8 cellular contexts compared by ENCODE assay signal in genomic region chrX:118496763-118497079, GRCh38. TPM values are rescaled to one million over a fixed set of nuclear protein-coding genes. Genes with fewer than 3 reads are reported as not detected.
A peak's percentile ranks its signal among the peaks of the same experiment; 100 is the strongest.
DNase-seq lines count a peak whose midpoint lies in the region; ATAC-seq, FAIRE-seq and TF ChIP-seq lines count a peak whose summit lies in the region.

No MANE protein-coding gene starts in this region.

- H3K9ac ChIP-seq in HUES64 (ENCODE audit: low read depth, low read length) (peak overlapping the region; percentile 47; the same call in 1 of the 2 replicates), mucosa of rectum (ENCODE audit: low read depth in 1 of 2, low read length in 2 of 2) (peak overlapping the region; percentile 47 to 60)

- H3K9me3 ChIP-seq in HUES64 (ENCODE audit: insufficient read depth, low read depth, low read length) = no peaks in the 10 kb centered on the region
- H3K9me3 ChIP-seq in mucosa of rectum (ENCODE audit: control insufficient read depth in 2 of 2, low read length in 2 of 2) = no peaks in the 10 kb centered on the region

- FAIRE-seq in HTR-8/SVneo (lab: Jason Lieb, UNC) = no peak

- H3K4me3 ChIP-seq in AG04449 (ENCODE audit: low read depth, low read length) (peak overlapping the region; percentile 70), HUES64 (ENCODE audit: low read length) (peak overlapping the region; percentile 64), cardiac fibroblast (replicated peaks in 1 of 2; ENCODE audit: low read depth in 2 of 2, low read length in 2 of 2) (peak overlapping the region; percentile 70 to 75), mucosa of rectum (ENCODE audit: low read length in 2 of 2) (peak overlapping the region; percentile 60 to 77)

- H3K27ac ChIP-seq in HUES64 (ENCODE audit: low read depth, low read length) (no peak overlapping the region), mucosa of rectum (ENCODE audit: low read depth in 2 of 2, low read length in 2 of 2) (peak overlapping the region in 1 of 2 donors; percentile 76)

- CTCF ChIA-PET in AG04449 (lab: Yijun Ruan, JAX) (interaction anchor here (0.7 kb wide), 1 partner anchor 106 kb away, joined by 4 read pairs; no protein-coding TSS in a partner anchor), HEK293T (lab: Yijun Ruan, JAX) (interaction anchor here (1.2 kb wide), 1 partner anchor 105 kb away, joined by 3 read pairs; no protein-coding TSS in a partner anchor)

- H3K4me1 ChIP-seq in HUES64 (ENCODE audit: insufficient read depth, low read length) = peaks cover 33% of the 10 kb centered on the region
- peaks cover 0 to 3% of the 10 kb centered on the region in 2 donors for H3K4me1 ChIP-seq in mucosa of rectum (ENCODE audit: control insufficient read depth in 2 of 2, insufficient read depth in 2 of 2, low read length in 2 of 2)

- peaks cover 24% of the 10 kb centered on the region for H3K27me3 ChIP-seq in HUES64 (ENCODE audit: insufficient read depth, low read length)
- H3K27me3 ChIP-seq in mucosa of rectum (ENCODE audit: control insufficient read depth in 2 of 2, insufficient read depth in 2 of 2, low read length in 2 of 2) = peaks cover 0 to 2% of the 10 kb centered on the region in 2 donors

- H3K36me3 ChIP-seq in HUES64 (ENCODE audit: insufficient read depth, low read length) (no peaks in the 10 kb centered on the region), mucosa of rectum (ENCODE audit: control insufficient read depth in 2 of 2, insufficient read depth in 2 of 2, low read length in 2 of 2) (no peaks in the 10 kb centered on the region)

- no peak for DNase-seq in AG04449 (ENCODE audit: low read depth, low spot score)
- peak in 1 of 2 donors; percentile 6 for DNase-seq in cardiac fibroblast (ENCODE audit: low read depth in 2 of 2)
- DNase-seq in GM03348 (ENCODE audit: low spot score) = no peak
- no peak for DNase-seq in HTR-8/SVneo (ENCODE audit: insufficient read length, low spot score)
- DNase-seq in HEK293T (ENCODE audit: extremely low spot score) = no peak

- no peak for TF ChIP-seq CTCF in AG04449 (IDR thresholded peaks at IDR 0.05; ENCODE audit: insufficient read depth, low read length, missing control alignments)
- no peak for TF ChIP-seq CTCF in cardiac fibroblast (IDR thresholded peaks at IDR 0.05; ENCODE audit: low read depth, low read length)

- WGBS in HUES64 = 3% methylated on average over 12 of the region's 13 CpGs

- ATAC-seq in GM19328 (IDR thresholded peaks at IDR 0.05; ENCODE audit: unreplicated experiment) = peak; percentile 3

- POLR2A ChIA-PET in AG04449 (lab: Yijun Ruan, JAX) = interaction anchor here (1.6 to 1.8 kb wide), 2 partner anchors 24 to 70 kb away, joined by 4 to 5 read pairs; no protein-coding TSS in a partner anchor
- POLR2A ChIA-PET in HEK293T (lab: Yijun Ruan, JAX) = no interaction called here

TF ChIP-seq in HEK293T, 16 proteins besides CTCF, POLR2A, EP300 and RAD21:
- TF ChIP-seq ZNF384 (IDR thresholded peaks at IDR 0.05) (no peak), HDGF (IDR thresholded peaks at IDR 0.05; ENCODE audit: borderline replicate concordance) (no peak), LEF1 (IDR thresholded peaks at IDR 0.05; ENCODE audit: borderline replicate concordance) (no peak), FOXK2 (IDR thresholded peaks at IDR 0.05) (no peak), PKNOX1 (IDR thresholded peaks at IDR 0.05) (no peak), L3MBTL2 (conservative IDR thresholded peaks at IDR 0.05) (no peak), FOXA1 (IDR thresholded peaks at IDR 0.05) (no peak), SUZ12 (IDR thresholded peaks at IDR 0.05) (no peak), NFRKB (IDR thresholded peaks at IDR 0.05) (no peak), ARNT (IDR thresholded peaks at IDR 0.05) (no peak), ELF4 (IDR thresholded peaks at IDR 0.05) (no peak), FOXM1 (IDR thresholded peaks at IDR 0.05; ENCODE audit: borderline replicate concordance) (no peak), CTBP1 (IDR thresholded peaks at IDR 0.05; ENCODE audit: borderline replicate concordance) (no peak), TARDBP (IDR thresholded peaks at IDR 0.05) (no peak), SP1 (IDR thresholded peaks at IDR 0.05) (no peak), BHLHE40 (IDR thresholded peaks at IDR 0.05; ENCODE audit: borderline replicate concordance) (no peak)

RNA-seq across cellular contexts. Expression of gene DOCK11, which starts 1.1 kb away (rescaled TPM):
- 7.4 TPM for polyA plus RNA-seq in HUES64 (2013, experiment 1 of 2)
- polyA plus RNA-seq in HUES64 (2013, experiment 2 of 2) = 9.7 TPM
